ENCODE assay signal across 24 cellular contexts in the genomic region with DNA sequence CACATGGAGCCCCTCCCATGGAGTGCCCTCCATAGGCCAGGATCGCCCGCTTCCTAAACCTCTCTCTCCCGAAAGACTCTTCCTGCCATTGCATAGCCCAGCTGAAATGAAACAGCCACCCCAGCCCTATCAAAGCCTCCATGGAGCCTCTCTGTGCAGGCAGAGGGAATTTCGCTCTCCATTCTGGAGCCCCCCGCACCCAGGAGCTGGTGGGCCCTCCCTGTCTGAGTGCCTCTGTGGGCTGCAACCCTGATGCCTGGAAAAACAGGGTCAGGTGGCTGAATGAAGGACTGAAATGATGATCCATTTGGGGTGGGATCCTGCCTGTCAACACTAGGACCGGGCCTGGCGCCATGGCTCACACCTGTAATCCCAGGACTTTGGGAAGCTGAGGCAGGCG.
DNase-seq lines count a peak whose midpoint lies in the region; ATAC-seq and TF ChIP-seq lines count a peak whose summit lies in the region.
"Had no signal": no experiment of that assay in that cellular context is flagged by ENCODE, and none has a peak within 500 bp of the region (broad histone marks: within the 10 kb centered on the region; RNA-seq: fewer than 3 reads in every experiment).

No MANE protein-coding gene starts in this region.

- TF ChIP-seq POLR2A in thyroid gland (IDR thresholded peaks at IDR 0.05), result no peak

- H3K27ac Mint-ChIP-seq in MCF 10A (ENCODE audit: low read depth, unreplicated experiment) (peak overlapping the region; percentile 50), endodermal cell (peak overlapping the region; percentile 70)
- H3K27ac Mint-ChIP-seq: activated T-cell treated with anti-CD3 and anti-CD28 coated beads, Interleukin-2, amount 50 U/mL, for 72 hours had no signal

- POLR2A ChIA-PET in MCF 10A (lab: Yijun Ruan, JAX), result interaction anchor here (0.7 kb wide), 1 partner anchor 78 kb away, joined by 4 read pairs; no protein-coding TSS in a partner anchor

- in situ Hi-C loops in mammary epithelial cell (cut with MboI; ENCODE audit: low sequenced_read_pairs in 2 of 2), result loop anchor here in 1 of 2 donors (25.0 kb wide), 1 partner anchor 100 kb away; the partner anchor contains the start of gene FAM53B

- H4K20me1 ChIP-seq in mammary epithelial cell (ENCODE audit: insufficient read depth, low read length), result no peaks in the 10 kb centered on the region
- H4K20me1 ChIP-seq in SU-DHL-6 (ENCODE audit: low read depth, low read length), result no peaks in the 10 kb centered on the region

- H3K79me2 ChIP-seq in mammary epithelial cell (ENCODE audit: insufficient read depth, low read length) (peaks cover 28% of the 10 kb centered on the region), SU-DHL-6 (ENCODE audit: insufficient read depth, low read length) (peaks cover 99% of the 10 kb centered on the region)

- H3K4me1 Mint-ChIP-seq in MCF 10A (ENCODE audit: insufficient read depth, unreplicated experiment) (peaks cover 29% of the 10 kb centered on the region), endodermal cell (peaks cover 20% of the 10 kb centered on the region)

- H3K36me3 ChIP-seq in mammary epithelial cell (ENCODE audit: insufficient read depth, low read length) (no peaks in the 10 kb centered on the region), SU-DHL-6 (ENCODE audit: low read length) (peaks cover 7% of the 10 kb centered on the region; the same call in 1 of the 2 replicates), endodermal cell (ENCODE audit: control insufficient read depth, insufficient read depth, low read length) (no peaks in the 10 kb centered on the region), thyroid gland (no peaks in the 10 kb centered on the region)

- no peak overlapping the region for H3K4me3 ChIP-seq in mammary epithelial cell (replicated peaks in 1 of 3; ENCODE audit: insufficient read depth in 1 of 3, low read depth in 2 of 3, low read length in 3 of 3)
- H3K4me3 ChIP-seq in SU-DHL-6 (ENCODE audit: insufficient read depth, low read length, poor library complexity, severe bottlenecking), result no peak overlapping the region
- no peak overlapping the region for H3K4me3 ChIP-seq in endodermal cell (ENCODE audit: low read length)
- H3K4me3 ChIP-seq in thyroid gland (replicated peaks in 1 of 3), result no peak overlapping the region
- H3K4me3 ChIP-seq: esophagus muscularis mucosa, gastroesophageal sphincter, psoas muscle, smooth muscle cell had no signal

- dilution Hi-C loops in mammary epithelial cell (cut with HindIII; ENCODE audit: low sequenced_read_pairs), result no loop called here

- no peaks in the 10 kb centered on the region for H3K9me2 ChIP-seq in SU-DHL-6 (replicated peaks; ENCODE audit: insufficient read depth, low read length)

- H3K4me2 ChIP-seq in mammary epithelial cell (ENCODE audit: insufficient read depth, low read depth, low read length), result no peak overlapping the region
- H3K4me2 ChIP-seq in SU-DHL-6 (ENCODE audit: low read depth, low read length, poor library complexity, severe bottlenecking), result no peak overlapping the region
- H3K4me2 ChIP-seq: smooth muscle cell had no signal

- intact Hi-C loops in MCF 10A (cut with micrococcal nuclease) (no loop called here), mammary epithelial cell (cut with micrococcal nuclease) (loop anchor here (10.0 kb wide), 1 partner anchor 167 kb away; the partner anchor contains the start of gene ABRAXAS2), thyroid gland (cut with DNase I) (no loop called here)

- peaks cover 14% of the 10 kb centered on the region for H3K36me3 Mint-ChIP-seq in MCF 10A (ENCODE audit: insufficient read depth, unreplicated experiment)
- H3K36me3 Mint-ChIP-seq in endodermal cell (ENCODE audit: low read depth), result peaks cover 10% of the 10 kb centered on the region

- 98% methylated on average over 8 of the region's 8 CpGs for WGBS in mammary epithelial cell (ENCODE audit: low coverage, missing lambda C conversion rate)
- 95 to 96% methylated on average over 2 to 8 of the region's 8 CpGs for WGBS in endodermal cell (ENCODE audit: insufficient coverage in 1 of 2, insufficient read length in 1 of 2), 2 experiments
- 97 to 99% methylated on average over 8 of the region's 8 CpGs for WGBS in thyroid gland, 2 donors

- H2AFZ ChIP-seq in mammary epithelial cell (ENCODE audit: low read depth, low read length), result no peak overlapping the region
- H2AFZ ChIP-seq in SU-DHL-6 (ENCODE audit: low read depth, low read length, severe bottlenecking), result no peak overlapping the region

- H3K27ac ChIP-seq in mammary epithelial cell (ENCODE audit: insufficient read depth, low read depth, low read length), result no peak overlapping the region
- H3K27ac ChIP-seq in SU-DHL-6 (ENCODE audit: low read depth, low read length), result 0 out of 2 replicates have a peak overlapping the region, but pooled peaks have one; percentile 65
- no peak overlapping the region for H3K27ac ChIP-seq in endodermal cell (ENCODE audit: low read depth, low read length)
- peak overlapping the region in 2 of 3 donors; percentile 83 to 86 for H3K27ac ChIP-seq in thyroid gland
- H3K27ac ChIP-seq: esophagus muscularis mucosa, gastroesophageal sphincter, psoas muscle had no signal

- ATAC-seq in HG03520 (IDR thresholded peaks at IDR 0.05; ENCODE audit: unreplicated experiment), result no peak
- ATAC-seq: activated T-cell treated with anti-CD3 and anti-CD28 coated beads, Interleukin-2, amount 50 U/mL, for 72 hours; gastroesophageal sphincter; psoas muscle had no signal

- BruUV-seq in MCF 10A (replicated peaks; lab: Mats Ljungman, UMichigan) (no TSS peak), mammary epithelial cell (replicated peaks; lab: Mats Ljungman, UMichigan) (no TSS peak)

- H3F3A ChIP-seq in SU-DHL-6 (ENCODE audit: insufficient read depth), result peaks cover 23% of the 10 kb centered on the region

- TF ChIP-seq CTCF in MCF 10A (IDR thresholded peaks at IDR 0.05; ENCODE audit: unreplicated experiment) (no peak), mammary epithelial cell (conservative IDR thresholded peaks at IDR 0.05 in 1 of 2, IDR thresholded peaks at IDR 0.05 in 1 of 2; ENCODE audit: extremely low read depth in 1 of 2, insufficient read depth in 1 of 2, low read depth in 1 of 2, low read length in 2 of 2) (no peak), SU-DHL-6 (IDR thresholded peaks at IDR 0.05; ENCODE audit: insufficient read depth, low read length, poor library complexity, severe bottlenecking) (no peak), endodermal cell (conservative IDR thresholded peaks at IDR 0.05) (no peak), thyroid gland (IDR thresholded peaks at IDR 0.05) (no peak)

- H3K9me3 ChIP-seq in mammary epithelial cell (replicated peaks; ENCODE audit: insufficient read depth, low read length) (no peaks in the 10 kb centered on the region), SU-DHL-6 (ENCODE audit: insufficient read depth, low read length) (no peaks in the 10 kb centered on the region), endodermal cell (ENCODE audit: control insufficient read depth, low read length) (no peaks in the 10 kb centered on the region), thyroid gland (no peaks in the 10 kb centered on the region)
- H3K9me3 ChIP-seq: esophagus muscularis mucosa, gastroesophageal sphincter, psoas muscle had no signal

- H3K9me3 Mint-ChIP-seq in MCF 10A (ENCODE audit: unreplicated experiment), result no peaks in the 10 kb centered on the region
- H3K9me3 Mint-ChIP-seq in endodermal cell, result peaks cover 3% of the 10 kb centered on the region

- CTCF ChIA-PET in MCF 10A (lab: Yijun Ruan, JAX), result interaction anchor here (0.8 kb wide), 1 partner anchor 74 kb away, joined by 3 read pairs; no protein-coding TSS in a partner anchor
- CTCF ChIA-PET in mammary epithelial cell (lab: Charles Lee; ENCODE audit: low non-redundant PET), result no interaction called here

- H3K4me3 Mint-ChIP-seq in MCF 10A (ENCODE audit: unreplicated experiment) (no peak overlapping the region), endodermal cell (no peak overlapping the region)

- DNase-seq in MCF 10A (ENCODE audit: unreplicated experiment) (no peak), mammary epithelial cell (no peak), endodermal cell (no peak), thyroid gland (no peak), NCI-H1694 treated with DMSO at 0.1 percent for 48 hours (lab: John Stamatoyannopoulos, UW) (no peak), RKO (ENCODE audit: low spot score) (no peak)
- DNase-seq: activated CD4-positive, alpha-beta T cell treated with anti-CD3 and anti-CD28 coated beads, Interleukin-2, amount 50 U/mL, for 1 hour; activated T-cell treated with anti-CD3 and anti-CD28 coated beads, Interleukin-2, amount 50 U/mL, for 72 hours; caudate nucleus; COR-L47; Karpas-422; kidney glomerular epithelial cell; mesenchymal stem cell; NCI-H1048; NCI-H2081; NCI-H446 treated with DMSO at 0.1 percent for 48 hours; psoas muscle; RPMI8226; stimulated activated CD4-positive, alpha-beta T cell treated with anti-CD3 and anti-CD28 coated beads, Interleukin-4, amount 100 ng/mL, for 24 hours had no signal

- no peaks in the 10 kb centered on the region for H3K27me3 Mint-ChIP-seq in MCF 10A (ENCODE audit: insufficient read depth, unreplicated experiment)
- no peaks in the 10 kb centered on the region for H3K27me3 Mint-ChIP-seq in endodermal cell (ENCODE audit: insufficient read depth)

- H3K27me3 ChIP-seq in mammary epithelial cell (ENCODE audit: insufficient read depth, low read length), result no peaks in the 10 kb centered on the region
- H3K27me3 ChIP-seq in SU-DHL-6 (ENCODE audit: low read length), result no peaks in the 10 kb centered on the region
- H3K27me3 ChIP-seq in endodermal cell (ENCODE audit: control insufficient read depth, insufficient read depth, low read length, poor library complexity, severe bottlenecking), result no peaks in the 10 kb centered on the region
- H3K27me3 ChIP-seq in thyroid gland, result no peaks in the 10 kb centered on the region
- H3K27me3 ChIP-seq: esophagus muscularis mucosa, gastroesophageal sphincter had no signal

- H3K4me1 ChIP-seq in mammary epithelial cell (ENCODE audit: insufficient read depth, low read length) (peaks cover 24% of the 10 kb centered on the region), endodermal cell (ENCODE audit: control insufficient read depth, insufficient read depth, low read length) (peaks cover 4% of the 10 kb centered on the region), thyroid gland (peaks cover 50% of the 10 kb centered on the region in 2 donors)

- H3K9ac ChIP-seq in mammary epithelial cell (ENCODE audit: insufficient read depth, low read length), result no peak overlapping the region
- no peak overlapping the region for H3K9ac ChIP-seq in SU-DHL-6 (ENCODE audit: low read length)
- H3K9ac ChIP-seq in endodermal cell (ENCODE audit: extremely low read depth, low read length, poor library complexity, severe bottlenecking), result no peak overlapping the region

Comparison
In these comparisons a context has a peak if more than half of its experiments do, and no peak if none do; other contexts are left out.
1. H3K27ac ChIP-seq: peak in SU-DHL-6 (single experiment) and thyroid gland (2 of 3); none in mammary epithelial cell (single experiment) and endodermal cell (single experiment).